Comparison of ENCODE assay signal across 15 cellular contexts in genomic region chr1:36586146-36586545, GRCh38.
DNase-seq lines count a peak whose midpoint lies in the region; ATAC-seq, FAIRE-seq and TF ChIP-seq lines count a peak whose summit lies in the region.
"Had no signal": no experiment of that assay in that cellular context is flagged by ENCODE, and none has a peak within 500 bp of the region (broad histone marks: within the 10 kb centered on the region; RNA-seq: fewer than 3 reads in every experiment).

No MANE protein-coding gene starts in this region.

- 50% methylated on average over 12 of the region's 12 CpGs; no CpG with 5 or more reads in 1 of the 2 experiments for WGBS in H1 (ENCODE audit: extremely low coverage in 1 of 2, insufficient coverage in 1 of 2, insufficient read length in 1 of 2, insufficient replicate concordance in 2 of 2, low coverage in 1 of 2, low lambda C conversion rate in 2 of 2, missing lambda C conversion rate in 1 of 2), 2 experiments

- TF ChIP-seq EP300 in H1 (IDR thresholded peaks at IDR 0.05; ENCODE audit: borderline replicate concordance in 1 of 2, low read depth in 2 of 2, low read length in 2 of 2): no peak

- no peaks in the 10 kb centered on the region for H3K36me3 Mint-ChIP-seq in nephron progenitor cell (ENCODE audit: low read depth)
- H3K36me3 Mint-ChIP-seq: CD8-positive, alpha-beta memory T cell; IgD-negative memory B cell had no signal

- no peak overlapping the region for H2AFZ ChIP-seq in H1 (ENCODE audit: low read length)

- CTCF ChIA-PET in HEK293 (lab: Yijun Ruan, JAX) (interaction anchor here (0.6 to 1.7 kb wide), 5 partner anchors 10 to 1089 kb away, joined by 3 to 15 read pairs (median 4); no protein-coding TSS in a partner anchor), H1 (lab: Charles Lee; ENCODE audit: partially characterized antibody) (interaction anchor here (0.9 to 8.9 kb wide), 9 partner anchors 8 to 417 kb away, joined by 3 to 71 read pairs (median 6); no protein-coding TSS in a partner anchor)

- peak overlapping the region; percentile 86; the same call in 1 of the 2 replicates for H2BK20ac ChIP-seq in H1 (ENCODE audit: low read length)

- peak overlapping the region; percentile 31 for H3K27ac Mint-ChIP-seq in nephron progenitor cell

- H3K4ac ChIP-seq in H1 (replicated peaks; ENCODE audit: insufficient read length, low read depth, low read length): no peak overlapping the region

- no peak for TF ChIP-seq POLR2A in H1 (IDR thresholded peaks at IDR 0.05; ENCODE audit: control extremely low read depth in 1 of 2, low read depth in 2 of 2, low read length in 2 of 2)

- no peak overlapping the region for H4K8ac ChIP-seq in H1 (ENCODE audit: extremely low read depth, insufficient read depth, low read length)

- H3K79me2 ChIP-seq in H1 (ENCODE audit: control insufficient read depth in 1 of 2, insufficient read depth in 2 of 2, low read length in 2 of 2): no peaks in the 10 kb centered on the region

- peaks cover 98% of the 10 kb centered on the region for H3K4me1 Mint-ChIP-seq in nephron progenitor cell
- H3K4me1 Mint-ChIP-seq: B cell had no signal

- H2BK15ac ChIP-seq in H1 (ENCODE audit: low read length): peak overlapping the region; percentile 77; the same call in 1 of the 2 replicates

- H4K20me1 ChIP-seq in H1 (replicated peaks in 1 of 2; ENCODE audit: control insufficient read depth in 1 of 2, insufficient read depth in 2 of 2, low read length in 2 of 2): no peaks in the 10 kb centered on the region

- no peak overlapping the region for H2BK120ac ChIP-seq in H1 (replicated peaks; ENCODE audit: low read depth, low read length)

- H3K4me1 ChIP-seq in HEK293 (ENCODE audit: control insufficient read depth, insufficient read depth, low read length): no peaks in the 10 kb centered on the region
- peaks cover 12 to 36% (median 21%) of the 10 kb centered on the region in 4 experiments for H3K4me1 ChIP-seq in H1 (replicated peaks in 1 of 4; ENCODE audit: control insufficient read depth in 3 of 4, insufficient read depth in 4 of 4, low read length in 3 of 4)
- H3K4me1 ChIP-seq: SJSA1 had no signal

- H3K9me3 Mint-ChIP-seq in nephron progenitor cell: no peaks in the 10 kb centered on the region
- H3K9me3 Mint-ChIP-seq: CD8-positive, alpha-beta memory T cell; IgD-negative memory B cell had no signal

- no peak overlapping the region; the same call in 1 of the 2 replicates for H2BK5ac ChIP-seq in H1 (ENCODE audit: low read depth, low read length)

- no peak overlapping the region for H3K18ac ChIP-seq in H1 (ENCODE audit: extremely low read depth, low read length)

- no peak overlapping the region for H4K5ac ChIP-seq in H1 (ENCODE audit: insufficient read length, low read depth, low read length)

- H3K27ac ChIP-seq in HEK293 (ENCODE audit: extremely low read depth, low read depth, low read length) (no peak overlapping the region), H1 (ENCODE audit: low read depth, low read length) (no peak overlapping the region)
- H3K27ac ChIP-seq: SJSA1 had no signal

- H3K4me3 ChIP-seq in HEK293 (ENCODE audit: low read depth, low read length) (no peak overlapping the region), H1 (ENCODE audit: extremely low read depth in 1 of 4, insufficient read depth in 2 of 4, low read depth in 3 of 4, low read length in 4 of 4) (no peak overlapping the region)
- H3K4me3 ChIP-seq: SJSA1 had no signal

- H3K14ac ChIP-seq in H1 (ENCODE audit: insufficient read length): no peak overlapping the region

- ATAC-seq in GM19463 (IDR thresholded peaks at IDR 0.05; ENCODE audit: unreplicated experiment): no peak

- H3K23me2 ChIP-seq in H1 (ENCODE audit: low read depth, low read length): no peaks in the 10 kb centered on the region; the same call in none of the 2 replicates

- no peak overlapping the region for H3K23ac ChIP-seq in H1 (ENCODE audit: insufficient read length)

- POLR2A ChIA-PET in HEK293 (lab: Yijun Ruan, JAX) (no interaction called here), H1 (lab: Charles Lee; ENCODE audit: partially characterized antibody) (interaction anchor here (0.6 to 1.6 kb wide), 3 partner anchors 10 to 207 kb away, joined by 3 to 4 read pairs (median 3); no protein-coding TSS in a partner anchor)

- H3K4me3 Mint-ChIP-seq in nephron progenitor cell: peak overlapping the region; percentile 40
- H3K4me3 Mint-ChIP-seq: B cell; CD8-positive, alpha-beta memory T cell; IgD-negative memory B cell had no signal

- H2AK5ac ChIP-seq in H1 (ENCODE audit: low read depth, low read length): no peak overlapping the region

- DNase-seq in ELF-1 (ENCODE audit: low read depth, low spot score): peak; percentile 50
- no peak for DNase-seq in H1 (ENCODE audit: low read depth in 1 of 2, low spot score in 2 of 2)
- peak; percentile 48 for DNase-seq in nephron progenitor cell
- DNase-seq in germinal center (ENCODE audit: low spot score): no peak
- no peak for DNase-seq in activated T-cell treated with anti-CD3 and anti-CD28 coated beads, Interleukin-2, amount 50 U/mL, for 1 hour
- DNase-seq: CD8-positive, alpha-beta memory T cell; DMS79; NCI-H1930 had no signal

- H2BK12ac ChIP-seq in H1 (ENCODE audit: low read depth, low read length): peak overlapping the region; percentile 39; the same call in 1 of the 2 replicates

- TF ChIP-seq CTCF in HEK293 (tag by site-specific recombination; IDR thresholded peaks at IDR 0.05) (no peak), H1 (IDR thresholded peaks at IDR 0.05; ENCODE audit: control extremely low read depth in 1 of 3, insufficient read depth in 1 of 3, low read depth in 1 of 3, low read length in 3 of 3) (no peak), nephron progenitor cell (IDR thresholded peaks at IDR 0.05) (no peak)

- no peaks in the 10 kb centered on the region for H3K79me1 ChIP-seq in H1 (ENCODE audit: low read depth, low read length)

- H3K9ac ChIP-seq in H1 (replicated peaks in 1 of 4; ENCODE audit: extremely low read depth in 1 of 4, low read depth in 3 of 4, low read length in 3 of 4): no peak overlapping the region; a peak in 1 of 7 replicates

- H3K36me3 ChIP-seq in HEK293 (ENCODE audit: control insufficient read depth in 2 of 2, insufficient read depth in 1 of 2, low read length in 2 of 2) (no peaks in the 10 kb centered on the region), H1 (ENCODE audit: control insufficient read depth in 2 of 4, insufficient read depth in 4 of 4, low read length in 3 of 4) (no peaks in the 10 kb centered on the region)
- H3K36me3 ChIP-seq: SJSA1 had no signal

- H3K9me3 ChIP-seq in HEK293 (ENCODE audit: control insufficient read depth, insufficient read depth, low read depth, low read length) (no peaks in the 10 kb centered on the region), H1 (ENCODE audit: insufficient read depth in 2 of 2, low read depth in 1 of 2, low read length in 1 of 2) (no peaks in the 10 kb centered on the region)
- H3K9me3 ChIP-seq: SJSA1 had no signal

- FAIRE-seq in H1 (lab: Jason Lieb, UNC): no peak
- FAIRE-seq: D721Med, G401.6 had no signal

- no peak for TF ChIP-seq RAD21 in H1 (IDR thresholded peaks at IDR 0.05 in 1 of 2, conservative IDR thresholded peaks at IDR 0.05 in 1 of 2; ENCODE audit: low read depth in 2 of 2, low read length in 2 of 2)

- no peak overlapping the region for H3K56ac ChIP-seq in H1 (replicated peaks; ENCODE audit: insufficient read length, low read depth, low read length)

- H3K4me2 ChIP-seq in H1 (ENCODE audit: insufficient read depth in 1 of 2, low read depth in 2 of 2, low read length in 2 of 2): peak overlapping the region in 1 of 2 experiments; percentile 50; a peak in 2 of 4 replicates

- H3K27me3 Mint-ChIP-seq in nephron progenitor cell (ENCODE audit: low read depth, poor library complexity): peaks cover 9% of the 10 kb centered on the region

- H4K91ac ChIP-seq in H1 (replicated peaks; ENCODE audit: insufficient read length, low read length): no peak overlapping the region

- H3K27me3 ChIP-seq in H1 (replicated peaks in 1 of 4; ENCODE audit: control insufficient read depth in 3 of 4, extremely low read depth in 1 of 4, insufficient read depth in 3 of 4, low read length in 3 of 4): no peaks in the 10 kb centered on the region; a peak in 1 of 7 replicates

TF ChIP-seq in HEK293, 187 proteins besides CTCF, POLR2A, EP300 and RAD21:
- TF ChIP-seq ZNF19 (tag by site-specific recombination; IDR thresholded peaks at IDR 0.05; ENCODE audit: low read depth) (no peak), GLIS1 (tag by site-specific recombination; IDR thresholded peaks at IDR 0.05) (peak; percentile 34), ZFHX2 (tag by site-specific recombination; conservative IDR thresholded peaks at IDR 0.05) (peak; percentile 65), ZNF274 (IDR thresholded peaks at IDR 0.05; ENCODE audit: low read length) (no peak), ZNF274 (tag by site-specific recombination; IDR thresholded peaks at IDR 0.05; ENCODE audit: borderline replicate concordance) (no peak), EGR2 (tag by site-specific recombination; IDR thresholded peaks at IDR 0.05; ENCODE audit: low read depth) (peak; percentile 67)

TF ChIP-seq in H1, 55 proteins besides CTCF, POLR2A, EP300 and RAD21:
- 0 out of 2 replicates have a peak, but pooled peaks have one; percentile 22 for TF ChIP-seq KDM1A (IDR thresholded peaks at IDR 0.05; ENCODE audit: borderline replicate concordance, low read length)
- TF ChIP-seq TCF12 (IDR thresholded peaks at IDR 0.05; ENCODE audit: low read depth, low read length): no peak
- TF ChIP-seq RBBP5 (IDR thresholded peaks at IDR 0.05; ENCODE audit: borderline replicate concordance, low read depth, low read length): no peak

Comparison
In these comparisons a context has a peak if more than half of its experiments do, and no peak if none do; other contexts are left out.
1. DNase-seq: peak in ELF-1 (single experiment) and nephron progenitor cell (single experiment); none in H1 (0 of 2), germinal center (single experiment) and activated T-cell treated with anti-CD3 and anti-CD28 coated beads, Interleukin-2, amount 50 U/mL, for 1 hour (single experiment).